18 cellular contexts compared by ENCODE assay signal in the genomic region with DNA sequence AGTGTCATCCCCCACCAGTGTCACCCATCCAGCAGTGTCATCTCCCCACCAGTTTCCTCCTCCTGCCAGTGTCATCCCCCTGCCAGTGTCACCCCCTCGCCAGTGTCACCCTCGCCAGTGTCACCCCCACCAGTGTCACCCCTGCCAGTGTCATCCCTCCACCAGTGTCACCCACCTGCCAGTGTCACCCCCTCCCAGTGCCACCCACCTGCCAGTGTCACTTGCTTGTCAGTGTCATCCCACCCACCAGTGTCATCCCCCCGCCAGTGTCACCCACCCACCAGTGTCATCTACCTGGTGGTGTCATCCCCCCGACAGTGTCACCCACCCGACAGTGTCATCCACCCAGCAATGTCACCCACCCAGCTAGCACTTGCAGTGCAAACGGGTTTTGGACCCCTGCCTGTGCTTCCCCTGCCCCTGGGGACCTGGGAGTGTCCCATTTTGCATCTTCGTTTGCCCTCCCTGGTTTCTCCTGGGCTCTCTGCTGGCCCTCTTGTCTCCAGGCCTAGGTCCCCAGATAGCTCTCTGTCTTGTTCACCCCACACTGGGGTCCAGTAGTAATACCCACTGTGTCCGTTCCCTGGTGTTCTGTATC.
DNase-seq lines count a peak whose midpoint lies in the region; ATAC-seq and TF ChIP-seq lines count a peak whose summit lies in the region.
"Had no signal": no experiment of that assay in that cellular context is flagged by ENCODE, and none has a peak within 500 bp of the region (broad histone marks: within the 10 kb centered on the region; RNA-seq: fewer than 3 reads in every experiment).

No MANE protein-coding gene starts in this region.

- H2BK15ac ChIP-seq in IMR-90 (ENCODE audit: low read depth, low read length) = no peak overlapping the region

- no peak overlapping the region for H2BK20ac ChIP-seq in IMR-90 (ENCODE audit: low read depth, low read length)

- H3K27me3 Mint-ChIP-seq in chondrocyte (ENCODE audit: low read depth) = peaks cover 26% of the 10 kb centered on the region
- H3K27me3 Mint-ChIP-seq in neural crest cell (ENCODE audit: low read depth) = no peaks in the 10 kb centered on the region
- H3K27me3 Mint-ChIP-seq in activated naive CD8-positive, alpha-beta T cell treated with anti-CD3 and anti-CD28 coated beads, Interleukin-2, amount 50 U/mL, for 24 hours = no peaks in the 10 kb centered on the region

- no peak for TF ChIP-seq CTCF in IMR-90 (conservative IDR thresholded peaks at IDR 0.05; ENCODE audit: low read depth, low read length)
- TF ChIP-seq CTCF in chondrocyte (IDR thresholded peaks at IDR 0.05) = no peak
- TF ChIP-seq CTCF in neural crest cell (conservative IDR thresholded peaks at IDR 0.05) = no peak
- no peak for TF ChIP-seq CTCF in sigmoid colon (IDR thresholded peaks at IDR 0.05)

- TF ChIP-seq POLR2A in IMR-90 (IDR thresholded peaks at IDR 0.05; ENCODE audit: low read depth, low read length) (no peak), sigmoid colon (IDR thresholded peaks at IDR 0.05) (no peak)

- H2BK5ac ChIP-seq in IMR-90 (ENCODE audit: low read depth, low read length, poor library complexity, severe bottlenecking) = no peak overlapping the region

- BruUV-seq in IMR-90 (replicated peaks; lab: Mats Ljungman, UMichigan) = no TSS peak

- WGBS in IMR-90 (ENCODE audit: extremely low coverage in 2 of 2, insufficient read length in 1 of 2), 2 experiments = 60% methylated on average over 5 of the region's 8 CpGs; no CpG with 5 or more reads in 1 of the 2 experiments
- 75 to 79% methylated on average over 8 of the region's 8 CpGs for WGBS in sigmoid colon, 2 donors

- H3K9me1 ChIP-seq in IMR-90 (ENCODE audit: insufficient read depth, low read length) = no peaks in the 10 kb centered on the region

- H2AFZ ChIP-seq in IMR-90 (replicated peaks; ENCODE audit: low read length, poor library complexity) = peak overlapping the region; percentile 32
- H2AFZ ChIP-seq: GM23338 had no signal

- intact Hi-C loops in IMR-90 (cut with micrococcal nuclease) = no loop called here
- intact Hi-C loops in sigmoid colon (cut with DNase I) = no loop called here

- CTCF ChIA-PET in IMR-90 (lab: Yijun Ruan, JAX) = no interaction called here

- no peak overlapping the region for H4K91ac ChIP-seq in IMR-90 (ENCODE audit: insufficient read depth, low read depth, low read length)

- POLR2A ChIA-PET in IMR-90 (lab: Charles Lee; ENCODE audit: unreplicated experiment) = no interaction called here

- no peak overlapping the region for H3K4ac ChIP-seq in IMR-90 (ENCODE audit: low read depth, low read length)

- H3K27me3 ChIP-seq in IMR-90 (ENCODE audit: control insufficient read depth, insufficient read depth, low read length) = peaks cover 6% of the 10 kb centered on the region; the same call in 1 of the 2 replicates
- peaks cover 0 to 32% (median 0%) of the 10 kb centered on the region in 3 donors for H3K27me3 ChIP-seq in sigmoid colon
- H3K27me3 ChIP-seq: BE2C had no signal

- H3K27ac ChIP-seq in IMR-90 (ENCODE audit: insufficient read depth, low read length) (no peak overlapping the region), sigmoid colon (no peak overlapping the region)
- H3K27ac ChIP-seq: A549, C4-2B, HL-60 had no signal

- no peaks in the 10 kb centered on the region for H4K20me1 ChIP-seq in IMR-90 (ENCODE audit: insufficient read depth, low read length)

- in situ Hi-C loops in IMR-90 (cut with MboI; ENCODE audit: low sequenced_read_pairs) = no loop called here

- no peak overlapping the region for H3K9ac ChIP-seq in IMR-90 (ENCODE audit: low read depth, low read length)

- ATAC-seq in IMR-90 (ENCODE audit: low read depth) = no peak
- ATAC-seq in activated naive CD8-positive, alpha-beta T cell treated with anti-CD3 and anti-CD28 coated beads, Interleukin-2, amount 50 U/mL, for 24 hours = no peak
- ATAC-seq: A549, GM23338 had no signal

- H3K79me1 ChIP-seq in IMR-90 (ENCODE audit: low read depth in 1 of 2, low read length in 2 of 2) = no peaks in the 10 kb centered on the region

- no peak overlapping the region for H2BK120ac ChIP-seq in IMR-90 (ENCODE audit: low read depth, low read length)

- TF ChIP-seq EP300 in sigmoid colon (IDR thresholded peaks at IDR 0.05) = no peak

- H3K9me3 Mint-ChIP-seq in chondrocyte (ENCODE audit: low read depth) = peaks cover 5% of the 10 kb centered on the region
- peaks cover 6% of the 10 kb centered on the region for H3K9me3 Mint-ChIP-seq in neural crest cell
- no peaks in the 10 kb centered on the region for H3K9me3 Mint-ChIP-seq in activated naive CD8-positive, alpha-beta T cell treated with anti-CD3 and anti-CD28 coated beads, Interleukin-2, amount 50 U/mL, for 24 hours

- H4K5ac ChIP-seq in IMR-90 (ENCODE audit: low read depth, low read length) = no peak overlapping the region

- H3K4me2 ChIP-seq in IMR-90 (ENCODE audit: low read depth, low read length) = no peak overlapping the region
- H3K4me2 ChIP-seq: A549, GM23338 had no signal

- H3K4me1 ChIP-seq in IMR-90 (ENCODE audit: control insufficient read depth, insufficient read depth, low read length) (no peaks in the 10 kb centered on the region), sigmoid colon (no peaks in the 10 kb centered on the region)
- H3K4me1 ChIP-seq: A549 had no signal

- no peak overlapping the region for H2AK5ac ChIP-seq in IMR-90 (ENCODE audit: low read depth, low read length)

- TF ChIP-seq RAD21 in IMR-90 (IDR thresholded peaks at IDR 0.05; ENCODE audit: low read length) = no peak

- H3K23ac ChIP-seq in IMR-90 (ENCODE audit: low read depth, low read length) = no peak overlapping the region

- no peak overlapping the region for H3K27ac Mint-ChIP-seq in chondrocyte (ENCODE audit: unreplicated experiment)
- peak overlapping the region; percentile 71 for H3K27ac Mint-ChIP-seq in neural crest cell (ENCODE audit: unreplicated experiment)
- H3K27ac Mint-ChIP-seq in activated naive CD8-positive, alpha-beta T cell treated with anti-CD3 and anti-CD28 coated beads, Interleukin-2, amount 50 U/mL, for 24 hours = no peak overlapping the region
- H3K27ac Mint-ChIP-seq: CD4-positive, alpha-beta memory T cell; GM23338 had no signal

- H3K9me3 ChIP-seq in IMR-90 (ENCODE audit: control insufficient read depth, insufficient read depth, low read length) (no peaks in the 10 kb centered on the region), sigmoid colon (no peaks in the 10 kb centered on the region)
- H3K9me3 ChIP-seq: A549, BE2C had no signal

- peaks cover 6% of the 10 kb centered on the region for H3K4me1 Mint-ChIP-seq in chondrocyte (ENCODE audit: low read depth)
- peaks cover 22% of the 10 kb centered on the region for H3K4me1 Mint-ChIP-seq in neural crest cell
- no peaks in the 10 kb centered on the region for H3K4me1 Mint-ChIP-seq in activated naive CD8-positive, alpha-beta T cell treated with anti-CD3 and anti-CD28 coated beads, Interleukin-2, amount 50 U/mL, for 24 hours
- H3K4me1 Mint-ChIP-seq: CD4-positive, alpha-beta memory T cell had no signal

- H2AK9ac ChIP-seq in IMR-90 (replicated peaks; ENCODE audit: low read depth, low read length, poor library complexity) = no peak overlapping the region

- H3K18ac ChIP-seq in IMR-90 (ENCODE audit: low read depth, low read length) = no peak overlapping the region

- DNase-seq in IMR-90 (no peak), chondrocyte (ENCODE audit: low spot score) (peak; percentile 68), neural crest cell (ENCODE audit: low read depth, low spot score) (no peak), sigmoid colon (peak; percentile 55), NCI-H2081 (lab: John Stamatoyannopoulos, UW) (no peak), SIG-M5 (lab: John Stamatoyannopoulos, UW) (no peak), medulla oblongata (ENCODE audit: extremely low spot score) (no peak)
- DNase-seq in activated naive CD8-positive, alpha-beta T cell treated with anti-CD3 and anti-CD28 coated beads, Interleukin-2, amount 50 U/mL, for 24 hours = no peak
- DNase-seq: BE2C; CD4-positive, alpha-beta memory T cell; DMS153; DMS79 treated with DMSO at 0.1 percent for 48 hours; GDM1; H7 had no signal

- H3K14ac ChIP-seq in IMR-90 (replicated peaks; ENCODE audit: low read depth, low read length) = no peak overlapping the region

- H3K4me3 ChIP-seq in IMR-90 (ENCODE audit: insufficient read depth, low read depth, low read length) (no peak overlapping the region), sigmoid colon (no peak overlapping the region)
- H3K4me3 ChIP-seq: A549, GM23338 had no signal

- no peak overlapping the region for H4K8ac ChIP-seq in IMR-90 (ENCODE audit: low read depth in 2 of 2, low read length in 2 of 2)

- H3K56ac ChIP-seq in IMR-90 (ENCODE audit: extremely low read depth, insufficient read depth, low read length) = no peak overlapping the region

- no peaks in the 10 kb centered on the region for H3K36me3 ChIP-seq in IMR-90 (ENCODE audit: control insufficient read depth, insufficient read depth, low read length)
- H3K36me3 ChIP-seq in sigmoid colon = no peaks in the 10 kb centered on the region
- H3K36me3 ChIP-seq: BE2C had no signal

- peaks cover 1% of the 10 kb centered on the region for H3K36me3 Mint-ChIP-seq in chondrocyte (ENCODE audit: low read depth)
- H3K36me3 Mint-ChIP-seq in neural crest cell (ENCODE audit: low read depth) = peaks cover 5% of the 10 kb centered on the region
- no peaks in the 10 kb centered on the region for H3K36me3 Mint-ChIP-seq in activated naive CD8-positive, alpha-beta T cell treated with anti-CD3 and anti-CD28 coated beads, Interleukin-2, amount 50 U/mL, for 24 hours (ENCODE audit: low read depth)
- H3K36me3 Mint-ChIP-seq: CD4-positive, alpha-beta memory T cell had no signal

- H3K4me3 Mint-ChIP-seq in chondrocyte (ENCODE audit: unreplicated experiment) = no peak overlapping the region
- H3K4me3 Mint-ChIP-seq in neural crest cell = no peak overlapping the region
- no peak overlapping the region for H3K4me3 Mint-ChIP-seq in activated naive CD8-positive, alpha-beta T cell treated with anti-CD3 and anti-CD28 coated beads, Interleukin-2, amount 50 U/mL, for 24 hours
- H3K4me3 Mint-ChIP-seq: CD4-positive, alpha-beta memory T cell; GM23338 had no signal

- dilution Hi-C loops in IMR-90 (cut with HindIII; ENCODE audit: low sequenced_read_pairs, unreplicated experiment) = no loop called here

TF ChIP-seq in IMR-90, 13 proteins besides CTCF, POLR2A, EP300 and RAD21 (continues in another document):
- TF ChIP-seq RFX5 (IDR thresholded peaks at IDR 0.05; ENCODE audit: low read depth, low read length) (no peak), FOS (IDR thresholded peaks at IDR 0.05; ENCODE audit: low read depth, low read length) (no peak), SMC3 (IDR thresholded peaks at IDR 0.05; ENCODE audit: low read depth, low read length) (no peak), NFE2L2 (IDR thresholded peaks at IDR 0.05; ENCODE audit: low read depth, low read length) (no peak), RCOR1 (IDR thresholded peaks at IDR 0.05; ENCODE audit: insufficient replicate concordance, low read length) (no peak)
- TF ChIP-seq, protein P1, sequence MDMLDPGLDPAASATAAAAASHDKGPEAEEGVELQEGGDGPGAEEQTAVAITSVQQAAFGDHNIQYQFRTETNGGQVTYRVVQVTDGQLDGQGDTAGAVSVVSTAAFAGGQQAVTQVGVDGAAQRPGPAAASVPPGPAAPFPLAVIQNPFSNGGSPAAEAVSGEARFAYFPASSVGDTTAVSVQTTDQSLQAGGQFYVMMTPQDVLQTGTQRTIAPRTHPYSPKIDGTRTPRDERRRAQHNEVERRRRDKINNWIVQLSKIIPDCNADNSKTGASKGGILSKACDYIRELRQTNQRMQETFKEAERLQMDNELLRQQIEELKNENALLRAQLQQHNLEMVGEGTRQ (IDR thresholded peaks at IDR 0.05; ENCODE audit: low read depth, low read length) = no peak

Comparison
In these comparisons a context has a peak if more than half of its experiments do, and no peak if none do; other contexts are left out.
1. DNase-seq: peak in chondrocyte (single experiment) and sigmoid colon (single experiment); none in IMR-90 (single experiment), neural crest cell (single experiment), NCI-H2081 (0 of 2), SIG-M5 (single experiment), activated naive CD8-positive, alpha-beta T cell treated with anti-CD3 and anti-CD28 coated beads, Interleukin-2, amount 50 U/mL, for 24 hours (single experiment) and medulla oblongata (single experiment).